8 cellular contexts compared by ENCODE assay signal in the genomic region with DNA sequence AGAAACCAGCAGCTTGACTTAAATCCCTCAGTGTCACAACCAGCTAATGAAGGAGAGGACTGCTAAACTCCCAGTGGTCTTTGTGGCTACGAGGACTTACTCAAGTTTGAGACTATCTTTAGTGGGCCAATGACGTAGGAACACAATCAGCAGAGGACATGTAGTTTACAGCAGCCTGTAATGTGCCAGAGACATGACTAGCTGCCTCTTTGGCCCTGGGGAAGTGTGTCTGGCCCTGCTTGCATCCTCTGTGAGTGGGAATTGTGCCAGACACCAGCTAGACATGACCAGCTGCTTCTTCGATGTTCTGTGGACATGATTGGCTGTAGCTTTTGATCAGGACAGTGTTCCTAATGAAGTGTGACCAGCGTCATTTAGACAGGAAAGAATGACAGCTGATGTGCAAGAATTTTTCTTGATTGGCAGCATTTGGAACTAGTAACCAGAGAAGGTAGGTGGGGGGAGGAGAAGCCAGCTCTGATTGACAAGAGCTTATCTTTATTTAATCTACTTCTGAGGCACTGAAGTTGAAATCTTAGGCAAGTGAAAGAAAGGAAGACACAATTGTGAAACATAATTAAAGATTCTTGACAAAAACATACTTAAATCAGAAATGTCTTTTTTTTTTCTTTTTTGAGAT.
DNase-seq lines count a peak whose midpoint lies in the region; ATAC-seq and TF ChIP-seq lines count a peak whose summit lies in the region.

No MANE protein-coding gene starts in this region.

- H3K27ac ChIP-seq in BLaER1 (peak overlapping the region; percentile 77), parathyroid adenoma (no peak overlapping the region)

- TF ChIP-seq CTCF in brain (conservative IDR thresholded peaks at IDR 0.05) (no peak), parathyroid adenoma (IDR thresholded peaks at IDR 0.05) (no peak)

- H3K4me2 ChIP-seq in BLaER1 = peak overlapping the region; percentile 76
- peak overlapping the region; percentile 29 for H3K4me2 ChIP-seq in parathyroid adenoma (ENCODE audit: low read length)

- H3K79me2 ChIP-seq in parathyroid adenoma = no peaks in the 10 kb centered on the region

- no peaks in the 10 kb centered on the region for H3K9me3 Mint-ChIP-seq in brain

- H3K4me3 ChIP-seq in BLaER1 = peak overlapping the region; percentile 51
- no peak overlapping the region for H3K4me3 ChIP-seq in parathyroid adenoma (ENCODE audit: low read depth, low read length)
- no peak overlapping the region for H3K4me3 ChIP-seq in H7 (ENCODE audit: insufficient read depth, low read depth, low read length)

- no peaks in the 10 kb centered on the region for H3K36me3 ChIP-seq in BLaER1
- H3K36me3 ChIP-seq in parathyroid adenoma (ENCODE audit: control insufficient read depth, insufficient read depth, low read length) = no peaks in the 10 kb centered on the region
- H3K36me3 ChIP-seq in H7 (replicated peaks; ENCODE audit: control insufficient read depth, insufficient read depth, low read length) = no peaks in the 10 kb centered on the region

- H3K27me3 ChIP-seq in BLaER1 (no peaks in the 10 kb centered on the region), parathyroid adenoma (ENCODE audit: control insufficient read depth, insufficient read depth, low read length) (no peaks in the 10 kb centered on the region), H7 (ENCODE audit: control insufficient read depth, insufficient read depth, low read length) (no peaks in the 10 kb centered on the region)

- peak overlapping the region; percentile 2 for H2AFZ ChIP-seq in parathyroid adenoma

- H3K4me3 Mint-ChIP-seq in brain = peak overlapping the region in 4 of 5 experiments; percentile 7 to 54 (median 36)

- DNase-seq in activated naive CD4-positive, alpha-beta T cell treated with Interleukin-2 at 50 U/mL for 16 hours = no peak
- no peak for DNase-seq in H7

- H3K27ac Mint-ChIP-seq in brain = peak overlapping the region in 4 of 5 experiments; percentile 10 to 97 (median 91)

- no peaks in the 10 kb centered on the region for H3K27me3 Mint-ChIP-seq in brain

- ATAC-seq in GM19372 (IDR thresholded peaks at IDR 0.05; ENCODE audit: low read depth, unreplicated experiment) = peak; percentile 32
- ATAC-seq in HG03378 (IDR thresholded peaks at IDR 0.05; ENCODE audit: unreplicated experiment) = peak; percentile 60
- no peak for ATAC-seq in HG03139 (IDR thresholded peaks at IDR 0.05; ENCODE audit: unreplicated experiment)

- H3K9ac ChIP-seq in BLaER1 (peak overlapping the region; percentile 51), parathyroid adenoma (no peak overlapping the region)

- H3K9me3 ChIP-seq in BLaER1 = no peaks in the 10 kb centered on the region
- no peaks in the 10 kb centered on the region for H3K9me3 ChIP-seq in parathyroid adenoma (ENCODE audit: control insufficient read depth, low read length)

- H3K4me1 Mint-ChIP-seq in brain = peaks cover 82% of the 10 kb centered on the region

- H3K4me1 ChIP-seq in BLaER1 = peaks cover 87% of the 10 kb centered on the region
- no peaks in the 10 kb centered on the region for H3K4me1 ChIP-seq in parathyroid adenoma

- H3K36me3 Mint-ChIP-seq in brain = no peaks in the 10 kb centered on the region

- peaks cover 95% of the 10 kb centered on the region for H4K20me1 ChIP-seq in BLaER1
